Comparison of ENCODE assay signal across 11 cellular contexts in genomic region chr3:130635285-130635684, GRCh38.
"Had no signal": no experiment of that assay in that cellular context is flagged by ENCODE, and none has a peak within 500 bp of the region (broad histone marks: within the 10 kb centered on the region; RNA-seq: fewer than 3 reads in every experiment).

No MANE protein-coding gene starts in this region.

- H2AFZ ChIP-seq: GM23248, GM23338 had no signal

- H3K4me1 ChIP-seq: HAP-1 had no signal

- H3K27ac ChIP-seq: GM23248 had no signal

- H3K4me2 ChIP-seq: GM23338 had no signal

- H3K9me3 ChIP-seq: HAP-1 had no signal

- H3K4me3 ChIP-seq: GM23248, GM23338, HAP-1 had no signal

- H3K36me3 ChIP-seq: HAP-1 had no signal

- ATAC-seq: GM23338, HCT116 had no signal

- DNase-seq: GM23248, GOT3, H7, H9, HCEC 1CT, HFFc6 had no signal

- H3K9ac ChIP-seq: GM23248 had no signal

- FAIRE-seq: H1, H54 had no signal
